In genomic region chr7:18689535-18689934, GRCh38 we compare ENCODE assay signal across 25 cellular contexts.
DNase-seq lines count a peak whose midpoint lies in the region; ATAC-seq and TF ChIP-seq lines count a peak whose summit lies in the region.
"Had no signal": no experiment of that assay in that cellular context is flagged by ENCODE, and none has a peak within 500 bp of the region (broad histone marks: within the 10 kb centered on the region; RNA-seq: fewer than 3 reads in every experiment).

No MANE protein-coding gene starts in this region.

- H3K9me3 ChIP-seq in osteoblast (ENCODE audit: low read depth, low read length) (no peaks in the 10 kb centered on the region), T-helper 17 cell (ENCODE audit: control insufficient read depth, low read length, poor library complexity, severe bottlenecking) (no peaks in the 10 kb centered on the region)
- H3K9me3 ChIP-seq: A549, BE2C, SJCRH30 had no signal

- H3K36me3 Mint-ChIP-seq in natural killer cell (no peaks in the 10 kb centered on the region), T-helper 17 cell (ENCODE audit: low read depth) (no peaks in the 10 kb centered on the region)
- H3K36me3 Mint-ChIP-seq: CD8-positive, alpha-beta memory T cell had no signal

- H3K36me3 ChIP-seq in osteoblast (ENCODE audit: insufficient read depth, low read length), result no peaks in the 10 kb centered on the region
- H3K36me3 ChIP-seq: BE2C, SJCRH30 had no signal

- H2AFZ ChIP-seq in osteoblast (ENCODE audit: low read length), result peak overlapping the region; percentile 15
- H2AFZ ChIP-seq: GM23338, PC-9 had no signal

- H3K9me3 Mint-ChIP-seq in natural killer cell, result no peaks in the 10 kb centered on the region
- H3K9me3 Mint-ChIP-seq: CD14-positive monocyte; CD8-positive, alpha-beta memory T cell; GM23338; IgD-negative memory B cell had no signal

- H3K27ac ChIP-seq in osteoblast (ENCODE audit: low read depth, low read length), result no peak overlapping the region
- H3K27ac ChIP-seq: A549, KMS-11, PC-9, SJCRH30 had no signal

- no peaks in the 10 kb centered on the region for H3K79me2 ChIP-seq in osteoblast (ENCODE audit: insufficient read depth, low read length)

- H3K4me2 ChIP-seq in osteoblast (ENCODE audit: insufficient read depth, low read length), result no peak overlapping the region
- H3K4me2 ChIP-seq: A549, GM23338, KMS-11, PC-9 had no signal

- no peak overlapping the region for H3K4me3 ChIP-seq in AG10803 (ENCODE audit: low read length)
- no peak overlapping the region for H3K4me3 ChIP-seq in fibroblast of mammary gland (ENCODE audit: control insufficient read depth, low read depth, low read length)
- H3K4me3 ChIP-seq in osteoblast (ENCODE audit: insufficient read depth, low read length), result no peak overlapping the region
- H3K4me3 ChIP-seq: A549, GM23338, PC-9, SJCRH30 had no signal

- intact Hi-C loops in natural killer cell (cut with micrococcal nuclease), result no loop called here

- H3K27ac Mint-ChIP-seq in natural killer cell (no peak overlapping the region), T-helper 17 cell (no peak overlapping the region)
- H3K27ac Mint-ChIP-seq: CD14-positive monocyte; CD8-positive, alpha-beta memory T cell; GM23338; IgD-negative memory B cell had no signal

- H3K4me1 Mint-ChIP-seq in natural killer cell (peaks cover 7% of the 10 kb centered on the region in 2 donors), T-helper 17 cell (no peaks in the 10 kb centered on the region)
- H3K4me1 Mint-ChIP-seq: CD8-positive, alpha-beta memory T cell; IgD-negative memory B cell had no signal

- DNase-seq in AG10803 (ENCODE audit: low read depth), result peak; percentile 83
- DNase-seq in M059J (ENCODE audit: low read depth), result peak; percentile 47
- peak; percentile 4 for DNase-seq in fibroblast of mammary gland (ENCODE audit: low read depth)
- DNase-seq in osteoblast (ENCODE audit: insufficient read length, low spot score, missing footprints), result no peak
- no peak for DNase-seq in natural killer cell
- no peak for DNase-seq in T-helper 17 cell
- DNase-seq: BE2C; CD8-positive, alpha-beta memory T cell; DMS79 treated with DMSO at 0.1 percent for 48 hours; GF-D8; HCEC 1CT; NCI-H1092; NCI-H1417 treated with DMSO at 0.1 percent for 48 hours; NCI-H1694 treated with DMSO at 0.1 percent for 48 hours; NCI-H2081; NCI-H526 treated with DMSO at 0.1 percent for 48 hours; PC-9; SJCRH30 had no signal

- no peaks in the 10 kb centered on the region for H3K27me3 ChIP-seq in osteoblast (ENCODE audit: insufficient read depth, low read length)
- H3K27me3 ChIP-seq: BE2C, SJCRH30 had no signal

- peaks cover 6% of the 10 kb centered on the region for H3K4me1 ChIP-seq in osteoblast (ENCODE audit: insufficient read depth, low read length)
- H3K4me1 ChIP-seq: A549, SJCRH30 had no signal

- H4K20me1 ChIP-seq in osteoblast (ENCODE audit: insufficient read depth, low read length), result no peaks in the 10 kb centered on the region

- no peak overlapping the region for H3K4me3 Mint-ChIP-seq in natural killer cell
- H3K4me3 Mint-ChIP-seq in T-helper 17 cell, result no peak overlapping the region
- H3K4me3 Mint-ChIP-seq: CD14-positive monocyte; CD8-positive, alpha-beta memory T cell; GM23338; IgD-negative memory B cell had no signal

- no peak for ATAC-seq in HG02981 (IDR thresholded peaks at IDR 0.05; ENCODE audit: unreplicated experiment)
- no peak for ATAC-seq in natural killer cell
- ATAC-seq in T-helper 17 cell, result no peak
- ATAC-seq: A549, GM23338, Right ventricle myocardium inferior had no signal

- no peak for TF ChIP-seq CTCF in AG10803 (conservative IDR thresholded peaks at IDR 0.05; ENCODE audit: low read length)
- no peak for TF ChIP-seq CTCF in fibroblast of mammary gland (conservative IDR thresholded peaks at IDR 0.05; ENCODE audit: control insufficient read depth, insufficient read depth, low read depth, low read length)
- TF ChIP-seq CTCF in osteoblast (IDR thresholded peaks at IDR 0.05; ENCODE audit: extremely low read depth, low read depth, low read length), result no peak
- TF ChIP-seq CTCF in natural killer cell (IDR thresholded peaks at IDR 0.05), result no peak

- H3K27me3 Mint-ChIP-seq in natural killer cell (ENCODE audit: low read depth in 2 of 2) (no peaks in the 10 kb centered on the region), T-helper 17 cell (no peaks in the 10 kb centered on the region)
- H3K27me3 Mint-ChIP-seq: CD8-positive, alpha-beta memory T cell; IgD-negative memory B cell had no signal

Comparison
In these comparisons a context has a peak if more than half of its experiments do, and no peak if none do; other contexts are left out.
1. DNase-seq: peak in AG10803 (single experiment), M059J (single experiment) and fibroblast of mammary gland (single experiment); none in osteoblast (single experiment), natural killer cell (single experiment) and T-helper 17 cell (0 of 3).